Comparison of ENCODE assay signal across 8 cellular contexts in the genomic region with DNA sequence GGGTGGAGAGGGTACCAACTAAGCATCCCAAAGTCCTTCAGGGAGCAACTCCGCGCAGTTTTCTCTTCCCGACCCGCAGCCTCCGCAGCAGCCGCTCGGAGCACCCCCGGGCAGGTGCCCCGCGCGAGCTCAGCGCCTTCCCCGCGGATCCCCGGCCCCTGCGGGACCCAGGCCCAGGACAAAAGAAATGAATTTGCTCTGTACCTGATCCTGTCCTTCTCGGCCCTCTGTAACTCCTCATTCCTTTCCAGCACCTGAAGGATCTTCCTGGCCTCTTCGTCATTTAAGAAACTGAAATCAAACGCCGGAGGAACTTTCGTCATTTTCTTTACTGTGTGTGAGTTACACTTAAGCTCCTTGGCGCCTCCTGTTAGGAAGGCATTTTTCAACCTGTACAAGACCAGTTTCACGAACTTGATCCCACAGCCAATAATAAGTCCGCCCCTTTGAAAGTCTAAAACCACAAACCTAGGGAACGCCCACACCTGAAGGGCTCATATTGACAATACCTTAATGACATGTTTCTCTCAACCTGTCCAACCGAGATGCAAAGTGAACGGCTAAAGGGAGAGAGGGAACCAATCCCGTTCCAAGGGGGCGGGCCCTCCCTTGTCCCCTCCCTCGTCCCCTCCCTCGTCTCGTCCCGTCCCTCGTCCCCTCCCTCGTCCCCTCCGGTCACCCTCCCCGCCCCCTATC. TPM values are rescaled to one million over a fixed set of nuclear protein-coding genes. Genes with fewer than 3 reads are reported as not detected.
DNase-seq lines count a peak whose midpoint lies in the region; ATAC-seq and TF ChIP-seq lines count a peak whose summit lies in the region.

A gene with protein sequence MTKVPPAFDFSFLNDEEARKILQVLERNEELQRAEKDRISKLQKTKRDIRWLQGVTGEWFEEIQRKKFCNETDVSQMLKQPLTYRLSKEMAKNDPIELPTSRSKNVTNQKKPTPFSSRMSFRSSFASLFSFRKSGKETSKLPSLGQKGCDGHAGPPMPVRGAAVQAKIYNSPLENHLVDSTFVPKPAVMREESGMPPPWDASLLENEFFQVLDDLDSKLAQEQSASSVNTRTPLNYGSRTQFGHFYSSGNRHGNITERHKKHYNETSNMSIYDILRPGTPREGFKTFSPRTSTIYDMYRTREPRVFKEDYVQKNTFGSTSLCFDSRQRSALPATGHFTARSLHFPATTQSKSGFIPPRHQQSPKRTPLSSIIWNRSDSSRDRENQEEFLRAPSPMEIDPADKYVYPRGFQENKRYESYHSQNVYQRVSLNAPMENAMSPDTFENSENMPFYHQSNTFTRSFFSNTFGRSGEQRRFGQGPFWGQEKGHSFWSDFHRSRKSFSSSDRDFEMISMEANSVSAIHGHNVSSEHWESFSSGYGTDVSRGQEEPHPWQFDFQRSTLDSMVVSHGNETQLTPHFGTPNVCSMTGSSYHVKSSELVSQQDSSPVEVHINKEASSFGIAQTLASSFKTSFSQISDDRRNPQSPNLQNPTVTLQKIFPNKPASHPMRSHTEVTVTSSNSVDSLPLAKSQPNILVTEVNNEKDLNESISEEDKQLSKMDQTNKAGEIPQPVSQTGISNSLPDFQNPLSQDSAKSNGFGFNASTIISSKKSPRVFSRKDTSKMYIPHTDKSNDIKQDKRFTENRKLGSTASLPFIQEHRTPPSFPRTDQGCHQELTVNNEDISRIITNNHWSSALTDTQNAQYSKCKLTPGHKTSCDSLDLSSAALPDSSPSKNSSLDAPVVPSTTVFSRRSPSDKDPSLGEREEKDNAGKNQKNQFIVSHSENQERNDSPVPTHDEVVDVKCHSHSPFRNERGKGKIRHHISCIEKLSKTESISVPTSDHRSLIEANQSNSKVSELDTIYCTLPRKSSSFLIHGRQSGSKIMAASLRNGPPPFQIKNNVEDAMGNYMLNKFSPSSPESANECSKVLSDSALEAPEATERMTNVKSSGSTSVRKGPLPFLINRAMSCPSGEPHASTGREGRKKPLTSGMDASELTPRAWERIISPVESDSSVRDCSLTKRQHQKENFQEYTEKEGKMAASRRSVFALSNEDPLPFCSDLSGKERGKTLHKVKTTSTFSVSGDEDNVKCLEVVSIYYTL (N-terminal part only) (minus strand): TSS at position 555 of the 696 bp plus-strand sequence. CDS start 232 bp downstream, at position 323.

- H4K8ac ChIP-seq in IMR-90 (ENCODE audit: low read depth in 2 of 2, low read length in 2 of 2), result 0 out of 4 replicates have a peak within 1 kb of the TSS, but pooled peaks of 1 of the 2 experiments have one; percentile 5

- ATAC-seq in GM21576 (IDR thresholded peaks at IDR 0.05; ENCODE audit: unreplicated experiment) (peak; percentile 94), IMR-90 (ENCODE audit: low read depth) (peak; percentile 93), esophagus mucosa (peak; percentile 98)

- peak within 1 kb of the TSS; percentile 92 for H3K4me3 ChIP-seq in IMR-90 (ENCODE audit: insufficient read depth, low read depth, low read length)

- in situ Hi-C loops in IMR-90 (cut with MboI; ENCODE audit: low sequenced_read_pairs), result no loop called here

- no peaks in the 10 kb centered on the region for H3K9me1 ChIP-seq in IMR-90 (ENCODE audit: insufficient read depth, low read length)

- H2AK9ac ChIP-seq in IMR-90 (replicated peaks; ENCODE audit: low read depth, low read length, poor library complexity), result no peak within 1 kb of the TSS

- H3K27ac Mint-ChIP-seq in activated T-cell treated with anti-CD3 and anti-CD28 coated beads, Interleukin-2, amount 50 U/mL, for 24 hours, result peak within 1 kb of the TSS; percentile 91

- no peak within 1 kb of the TSS for H2BK20ac ChIP-seq in IMR-90 (ENCODE audit: low read depth, low read length)

- H4K20me1 ChIP-seq in IMR-90 (ENCODE audit: insufficient read depth, low read length), result no peaks in the 10 kb centered on the region

- peak within 1 kb of the TSS; percentile 99 for H3K4me2 ChIP-seq in IMR-90 (ENCODE audit: low read depth, low read length)

- H3K4me3 Mint-ChIP-seq in activated T-cell treated with anti-CD3 and anti-CD28 coated beads, Interleukin-2, amount 50 U/mL, for 24 hours, result peak within 1 kb of the TSS; percentile 88

- H3K4ac ChIP-seq in IMR-90 (ENCODE audit: low read depth, low read length), result no peak within 1 kb of the TSS

- peaks cover 20% of the 10 kb centered on the region for H3K4me1 Mint-ChIP-seq in activated T-cell treated with anti-CD3 and anti-CD28 coated beads, Interleukin-2, amount 50 U/mL, for 24 hours (ENCODE audit: low read depth)

- no TSS peak for BruUV-seq in IMR-90 (replicated peaks; lab: Mats Ljungman, UMichigan)

- no peak within 1 kb of the TSS for H3K18ac ChIP-seq in IMR-90 (ENCODE audit: low read depth, low read length)

- H2AK5ac ChIP-seq in IMR-90 (ENCODE audit: low read depth, low read length), result no peak within 1 kb of the TSS

- H2BK5ac ChIP-seq in IMR-90 (ENCODE audit: low read depth, low read length, poor library complexity, severe bottlenecking), result no peak within 1 kb of the TSS

- no peaks in the 10 kb centered on the region for H3K79me1 ChIP-seq in IMR-90 (ENCODE audit: low read depth in 1 of 2, low read length in 2 of 2)

- H3K23ac ChIP-seq in IMR-90 (ENCODE audit: low read depth, low read length), result no peak within 1 kb of the TSS; the same call in none of the 2 replicates

- DNase-seq in DMS 273 (lab: John Stamatoyannopoulos, UW; ENCODE audit: unreplicated experiment), result peak; percentile 82
- peak; percentile 26 for DNase-seq in IMR-90
- peak; percentile 66 for DNase-seq in OCI-M2 (lab: John Stamatoyannopoulos, UW; ENCODE audit: unreplicated experiment)
- DNase-seq in activated T-cell treated with anti-CD3 and anti-CD28 coated beads, Interleukin-2, amount 50 U/mL, for 24 hours, result peak; percentile 89
- DNase-seq in mucosa of gallbladder (ENCODE audit: low spot score), result peak; percentile 95
- DNase-seq in stimulated activated CD8-positive, alpha-beta memory T cell treated with anti-CD3 and anti-CD28 coated beads, Interleukin-4, amount 100 ng/mL, for 24 hours (ENCODE audit: low read depth), result peak; percentile 80

- H3K56ac ChIP-seq in IMR-90 (ENCODE audit: extremely low read depth, insufficient read depth, low read length), result no peak within 1 kb of the TSS

- H4K91ac ChIP-seq in IMR-90 (ENCODE audit: insufficient read depth, low read depth, low read length), result no peak within 1 kb of the TSS

- POLR2A ChIA-PET in IMR-90 (lab: Charles Lee; ENCODE audit: unreplicated experiment), result interaction anchor here (0.6 kb wide), 1 partner anchor 476 kb away, joined by 6 read pairs; no protein-coding TSS in a partner anchor

- TF ChIP-seq CTCF in IMR-90 (conservative IDR thresholded peaks at IDR 0.05; ENCODE audit: low read depth, low read length), result no peak

- no peak for TF ChIP-seq RAD21 in IMR-90 (IDR thresholded peaks at IDR 0.05; ENCODE audit: low read length)

- no peaks in the 10 kb centered on the region for H3K36me3 ChIP-seq in IMR-90 (ENCODE audit: control insufficient read depth, insufficient read depth, low read length)

- no peak within 1 kb of the TSS for H2BK120ac ChIP-seq in IMR-90 (ENCODE audit: low read depth, low read length)

- H3K27me3 Mint-ChIP-seq in activated T-cell treated with anti-CD3 and anti-CD28 coated beads, Interleukin-2, amount 50 U/mL, for 24 hours, result peaks cover 23% of the 10 kb centered on the region

- dilution Hi-C loops in IMR-90 (cut with HindIII; ENCODE audit: low sequenced_read_pairs, unreplicated experiment), result no loop called here

- H3K9me3 ChIP-seq in IMR-90 (ENCODE audit: control insufficient read depth, insufficient read depth, low read length), result no peaks in the 10 kb centered on the region

- CTCF ChIA-PET in IMR-90 (lab: Yijun Ruan, JAX), result no interaction called here

- H3K27me3 ChIP-seq in IMR-90 (ENCODE audit: control insufficient read depth, insufficient read depth, low read length), result peaks cover 11% of the 10 kb centered on the region

- no peak for TF ChIP-seq POLR2A in IMR-90 (IDR thresholded peaks at IDR 0.05; ENCODE audit: low read depth, low read length)

- peak within 1 kb of the TSS; percentile 41; the same call in 1 of the 2 replicates for H3K9ac ChIP-seq in IMR-90 (ENCODE audit: low read depth, low read length)

- WGBS in IMR-90 (ENCODE audit: extremely low coverage in 2 of 2, insufficient read length in 1 of 2), 2 experiments, result 0% methylated on average over 2 of the region's 37 CpGs; no CpG with 5 or more reads in 1 of the 2 experiments

- no peaks in the 10 kb centered on the region; the same call in 1 of the 2 replicates for H3K4me1 ChIP-seq in IMR-90 (ENCODE audit: control insufficient read depth, insufficient read depth, low read length)

- H2AFZ ChIP-seq in IMR-90 (replicated peaks; ENCODE audit: low read length, poor library complexity), result peak within 1 kb of the TSS; percentile 91

- H4K5ac ChIP-seq in IMR-90 (ENCODE audit: low read depth, low read length), result no peak within 1 kb of the TSS

- H3K36me3 Mint-ChIP-seq in activated T-cell treated with anti-CD3 and anti-CD28 coated beads, Interleukin-2, amount 50 U/mL, for 24 hours (ENCODE audit: low read depth), result peaks cover 4% of the 10 kb centered on the region

- H3K14ac ChIP-seq in IMR-90 (replicated peaks; ENCODE audit: low read depth, low read length), result no peak within 1 kb of the TSS

- no peak within 1 kb of the TSS for H3K27ac ChIP-seq in IMR-90 (ENCODE audit: insufficient read depth, low read length)

- no peak within 1 kb of the TSS for H2BK15ac ChIP-seq in IMR-90 (ENCODE audit: low read depth, low read length)

- intact Hi-C loops in IMR-90 (cut with micrococcal nuclease), result no loop called here

- H3K9me3 Mint-ChIP-seq in activated T-cell treated with anti-CD3 and anti-CD28 coated beads, Interleukin-2, amount 50 U/mL, for 24 hours, result no peaks in the 10 kb centered on the region

TF ChIP-seq in IMR-90, 13 proteins besides CTCF, POLR2A, EP300 and RAD21:
- TF ChIP-seq, protein P1, sequence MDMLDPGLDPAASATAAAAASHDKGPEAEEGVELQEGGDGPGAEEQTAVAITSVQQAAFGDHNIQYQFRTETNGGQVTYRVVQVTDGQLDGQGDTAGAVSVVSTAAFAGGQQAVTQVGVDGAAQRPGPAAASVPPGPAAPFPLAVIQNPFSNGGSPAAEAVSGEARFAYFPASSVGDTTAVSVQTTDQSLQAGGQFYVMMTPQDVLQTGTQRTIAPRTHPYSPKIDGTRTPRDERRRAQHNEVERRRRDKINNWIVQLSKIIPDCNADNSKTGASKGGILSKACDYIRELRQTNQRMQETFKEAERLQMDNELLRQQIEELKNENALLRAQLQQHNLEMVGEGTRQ (IDR thresholded peaks at IDR 0.05; ENCODE audit: low read depth, low read length), result no peak
- TF ChIP-seq NFE2L2 (IDR thresholded peaks at IDR 0.05; ENCODE audit: low read depth, low read length), result no peak
- no peak for TF ChIP-seq RCOR1 (IDR thresholded peaks at IDR 0.05; ENCODE audit: insufficient replicate concordance, low read length)
- no peak for TF ChIP-seq MAFK (IDR thresholded peaks at IDR 0.05; ENCODE audit: low read depth, low read length)
- no peak for TF ChIP-seq CHD1 (IDR thresholded peaks at IDR 0.05; ENCODE audit: low read depth, low read length)

RNA-seq across cellular contexts. Expression of the gene that starts here (rescaled TPM):
- total RNA-seq in IMR-90 (2012; rRNA removed), result 0.56 and 0.72 TPM in 2 replicates
- polyA plus RNA-seq in IMR-90 (2012; rRNA removed), result 0.04 and 0.05 TPM in 2 replicates
- 0.01 TPM in 2 replicates for polyA plus RNA-seq in IMR-90 (2012; cell fraction: cytosol; rRNA removed)
- polyA plus RNA-seq in IMR-90 (2012; cell fraction: nucleus; rRNA removed; ENCODE audit: low replicate concordance), result 0.03 and 0.11 TPM in 2 replicates
- total RNA-seq in esophagus mucosa, result 24.6 TPM
- 5.6 TPM for total RNA-seq in mucosa of gallbladder

Comparison
In these comparisons a context has a peak if more than half of its experiments do, and no peak if none do; other contexts are left out.
1. Peak in DNase-seq, ATAC-seq, H3K4me3 ChIP-seq, H3K9ac ChIP-seq and H3K4me2 ChIP-seq in IMR-90; RNA of the gene not detected or under 1 TPM.
2. DNase-seq: peak in every context shown above with its lines; median percentile 95 in mucosa of gallbladder; 89 in activated T-cell treated with anti-CD3 and anti-CD28 coated beads, Interleukin-2, amount 50 U/mL, for 24 hours; 82 in DMS 273; 80 in stimulated activated CD8-positive, alpha-beta memory T cell treated with anti-CD3 and anti-CD28 coated beads, Interleukin-4, amount 100 ng/mL, for 24 hours; 66 in OCI-M2; 26 in IMR-90.